1 cellular context compared by ENCODE assay signal in genomic region chrX:38800981-38801845, GRCh38.
TF ChIP-seq lines count a peak whose summit lies in the region.

Gene MID1IP1, plus strand, starts transcription at chrX:38801459. Its CDS starts 3,488 bp downstream, at chrX:38804947.

TF ChIP-seq in A549, 52 proteins besides CTCF, POLR2A, EP300 and RAD21 (continued from another document):
- TF ChIP-seq MYC (IDR thresholded peaks at IDR 0.05; ENCODE audit: borderline replicate concordance, low read length) (no peak), NFE2L2 (conservative IDR thresholded peaks at IDR 0.05; ENCODE audit: low read length) (no peak), FOXS1 (CRISPR knock-in tag; IDR thresholded peaks at IDR 0.05) (no peak), EHF (CRISPR knock-in tag; IDR thresholded peaks at IDR 0.05) (no peak), FOSB (CRISPR knock-in tag; IDR thresholded peaks at IDR 0.05) (peak; percentile 72; the same call in 1 of the 2 replicates), ZNF302 (CRISPR knock-in tag; IDR thresholded peaks at IDR 0.05) (no peak), HOXB5 (CRISPR knock-in tag; IDR thresholded peaks at IDR 0.05) (no peak), CBX2 (IDR thresholded peaks at IDR 0.05; ENCODE audit: borderline replicate concordance, low read depth) (no peak), POLR2AphosphoS2 (conservative IDR thresholded peaks at IDR 0.05; ENCODE audit: low read length) (no peak), ESRRA (IDR thresholded peaks at IDR 0.05; ENCODE audit: borderline replicate concordance, low read length) (no peak), HOXB13 (CRISPR knock-in tag; IDR thresholded peaks at IDR 0.05; ENCODE audit: low read depth) (no peak), SREBF2 (IDR thresholded peaks at IDR 0.05) (no peak), FOSL2 (IDR thresholded peaks at IDR 0.05) (no peak), FOSL2 (CRISPR knock-in tag; IDR thresholded peaks at IDR 0.05) (0 out of 2 replicates have a peak, but pooled peaks have one; percentile 3), HOXA7 (CRISPR knock-in tag; IDR thresholded peaks at IDR 0.05) (peak; percentile 92; the same call in 1 of the 2 replicates), HEYL (CRISPR knock-in tag; IDR thresholded peaks at IDR 0.05) (no peak), RARB (CRISPR knock-in tag; IDR thresholded peaks at IDR 0.05) (peak; percentile 84; the same call in 1 of the 2 replicates), ZC3H11A (IDR thresholded peaks at IDR 0.05) (no peak), ZFP36 (IDR thresholded peaks at IDR 0.05; ENCODE audit: borderline replicate concordance, partially characterized antibody) (no peak), RCOR1 (IDR thresholded peaks at IDR 0.05; ENCODE audit: low read depth, low read length) (no peak), CHD4 (IDR thresholded peaks at IDR 0.05; ENCODE audit: borderline replicate concordance) (no peak), BHLHE40 (IDR thresholded peaks at IDR 0.05; ENCODE audit: low read depth, low read length) (no peak), NR3C1 (IDR thresholded peaks at IDR 0.05) (no peak), CHD2 (IDR thresholded peaks at IDR 0.05; ENCODE audit: low read length, partially characterized antibody) (peak; percentile 23), JUN (IDR thresholded peaks at IDR 0.05) (peak; percentile 73 to 76; a peak in 3 of 5 replicates), TP53 (CRISPR knock-in tag; IDR thresholded peaks at IDR 0.05) (no peak), REST (IDR thresholded peaks at IDR 0.05) (no peak), E2F6 (IDR thresholded peaks at IDR 0.05; ENCODE audit: borderline replicate concordance, low read depth) (no peak), MAZ (IDR thresholded peaks at IDR 0.05; ENCODE audit: borderline replicate concordance, low read depth, low read length) (no peak), EHMT2 (IDR thresholded peaks at IDR 0.05; ENCODE audit: low read depth) (no peak), JUNB (IDR thresholded peaks at IDR 0.05) (no peak), KDM1A (IDR thresholded peaks at IDR 0.05; ENCODE audit: low read depth) (no peak), CEBPB (IDR thresholded peaks at IDR 0.05) (no peak), TFCP2L1 (CRISPR knock-in tag; IDR thresholded peaks at IDR 0.05) (peak; percentile 22; the same call in 1 of the 2 replicates), NPAS2 (CRISPR knock-in tag; IDR thresholded peaks at IDR 0.05; ENCODE audit: borderline replicate concordance) (no peak), PHF8 (IDR thresholded peaks at IDR 0.05; ENCODE audit: borderline replicate concordance, low read depth) (no peak), GATA3 (IDR thresholded peaks at IDR 0.05; ENCODE audit: borderline replicate concordance) (no peak), RFX5 (IDR thresholded peaks at IDR 0.05) (no peak), HES2 (IDR thresholded peaks at IDR 0.05) (no peak), ZSCAN20 (CRISPR knock-in tag; IDR thresholded peaks at IDR 0.05) (no peak), CBX8 (IDR thresholded peaks at IDR 0.05) (no peak), BCL3 (IDR thresholded peaks at IDR 0.05) (no peak), HDAC2 (IDR thresholded peaks at IDR 0.05) (no peak), RNF2 (IDR thresholded peaks at IDR 0.05; ENCODE audit: borderline replicate concordance, low read depth) (no peak), HMGXB4 (CRISPR knock-in tag; IDR thresholded peaks at IDR 0.05; ENCODE audit: borderline replicate concordance) (no peak), SMC3 (IDR thresholded peaks at IDR 0.05) (no peak)
- TF ChIP-seq, protein P1, sequence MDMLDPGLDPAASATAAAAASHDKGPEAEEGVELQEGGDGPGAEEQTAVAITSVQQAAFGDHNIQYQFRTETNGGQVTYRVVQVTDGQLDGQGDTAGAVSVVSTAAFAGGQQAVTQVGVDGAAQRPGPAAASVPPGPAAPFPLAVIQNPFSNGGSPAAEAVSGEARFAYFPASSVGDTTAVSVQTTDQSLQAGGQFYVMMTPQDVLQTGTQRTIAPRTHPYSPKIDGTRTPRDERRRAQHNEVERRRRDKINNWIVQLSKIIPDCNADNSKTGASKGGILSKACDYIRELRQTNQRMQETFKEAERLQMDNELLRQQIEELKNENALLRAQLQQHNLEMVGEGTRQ (IDR thresholded peaks at IDR 0.05) = peak; percentile 76
- TF ChIP-seq, protein P2, sequence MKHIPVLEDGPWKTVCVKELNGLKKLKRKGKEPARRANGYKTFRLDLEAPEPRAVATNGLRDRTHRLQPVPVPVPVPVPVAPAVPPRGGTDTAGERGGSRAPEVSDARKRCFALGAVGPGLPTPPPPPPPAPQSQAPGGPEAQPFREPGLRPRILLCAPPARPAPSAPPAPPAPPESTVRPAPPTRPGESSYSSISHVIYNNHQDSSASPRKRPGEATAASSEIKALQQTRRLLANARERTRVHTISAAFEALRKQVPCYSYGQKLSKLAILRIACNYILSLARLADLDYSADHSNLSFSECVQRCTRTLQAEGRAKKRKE (CRISPR knock-in tag; IDR thresholded peaks at IDR 0.05; ENCODE audit: low read depth) = no peak
- TF ChIP-seq, protein P3, sequence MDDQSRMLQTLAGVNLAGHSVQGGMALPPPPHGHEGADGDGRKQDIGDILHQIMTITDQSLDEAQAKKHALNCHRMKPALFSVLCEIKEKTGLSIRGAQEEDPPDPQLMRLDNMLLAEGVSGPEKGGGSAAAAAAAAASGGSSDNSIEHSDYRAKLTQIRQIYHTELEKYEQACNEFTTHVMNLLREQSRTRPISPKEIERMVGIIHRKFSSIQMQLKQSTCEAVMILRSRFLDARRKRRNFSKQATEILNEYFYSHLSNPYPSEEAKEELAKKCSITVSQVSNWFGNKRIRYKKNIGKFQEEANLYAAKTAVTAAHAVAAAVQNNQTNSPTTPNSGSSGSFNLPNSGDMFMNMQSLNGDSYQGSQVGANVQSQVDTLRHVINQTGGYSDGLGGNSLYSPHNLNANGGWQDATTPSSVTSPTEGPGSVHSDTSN (IDR thresholded peaks at IDR 0.05) = no peak
- TF ChIP-seq, protein P4, sequence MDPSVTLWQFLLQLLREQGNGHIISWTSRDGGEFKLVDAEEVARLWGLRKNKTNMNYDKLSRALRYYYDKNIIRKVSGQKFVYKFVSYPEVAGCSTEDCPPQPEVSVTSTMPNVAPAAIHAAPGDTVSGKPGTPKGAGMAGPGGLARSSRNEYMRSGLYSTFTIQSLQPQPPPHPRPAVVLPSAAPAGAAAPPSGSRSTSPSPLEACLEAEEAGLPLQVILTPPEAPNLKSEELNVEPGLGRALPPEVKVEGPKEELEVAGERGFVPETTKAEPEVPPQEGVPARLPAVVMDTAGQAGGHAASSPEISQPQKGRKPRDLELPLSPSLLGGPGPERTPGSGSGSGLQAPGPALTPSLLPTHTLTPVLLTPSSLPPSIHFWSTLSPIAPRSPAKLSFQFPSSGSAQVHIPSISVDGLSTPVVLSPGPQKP (IDR thresholded peaks at IDR 0.05; ENCODE audit: low read depth, low read length) = no peak
